ENCODE assay signal across 18 cellular contexts in genomic region chr13:29893438-29893837, GRCh38.
"Had no signal": no experiment of that assay in that cellular context is flagged by ENCODE, and none has a peak within 500 bp of the region (broad histone marks: within the 10 kb centered on the region; RNA-seq: fewer than 3 reads in every experiment).

No MANE protein-coding gene starts in this region.

- H3K4me3 ChIP-seq: coronary artery, gastrocnemius medialis, thoracic aorta, vagina had no signal

- H3K9me3 ChIP-seq: gastrocnemius medialis, thoracic aorta, vagina had no signal

- H3K27ac ChIP-seq: coronary artery, gastrocnemius medialis, thoracic aorta, vagina had no signal

- H3K4me1 ChIP-seq: gastrocnemius medialis, vagina had no signal

- DNase-seq: activated CD4-positive, alpha-beta T cell treated with anti-CD3 and anti-CD28 coated beads for 4 hours; activated CD4-positive, alpha-beta T cell treated with anti-CD3 and anti-CD28 coated beads, Interleukin-2, amount 50 U/mL, for 48 hours; activated CD4-positive, CD25-positive, alpha-beta regulatory T cell; activated CD8-positive, alpha-beta memory T cell treated with anti-CD3 and anti-CD28 coated beads, Interleukin-2, amount 50 U/mL, for 48 hours; activated naive CD4-positive, alpha-beta T cell; activated naive CD8-positive, alpha-beta T cell treated with anti-CD3 and anti-CD28 coated beads, Interleukin-2, amount 10 ng/mL, durations not matched to agents 7 days and 5 days; activated T-cell treated with anti-CD3 and anti-CD28 coated beads, Interleukin-2, amount 50 U/mL, for 4 hours; amygdala; cerebellar nuclear complex; gastrocnemius medialis; hypothalamus; midbrain; stimulated activated CD4-positive, alpha-beta T cell treated with anti-CD3 and anti-CD28 coated beads, Interleukin-4, amount 100 ng/mL, for 24 hours; stimulated activated naive CD4-positive, alpha-beta T cell treated with Interleukin-2 at 50 U/mL for 16 hours had no signal

- ATAC-seq: activated T-cell treated with anti-CD3 and anti-CD28 coated beads, Interleukin-2, amount 50 U/mL, for 4 hours; gastrocnemius medialis; natural killer cell treated with Interleukin-12 subunit alpha and Interleukin-12 subunit beta and Interleukin-15 and Interleukin-18, amount 100 ng/mL, for 72 hours had no signal

- H3K27me3 ChIP-seq: gastrocnemius medialis, vagina had no signal

- H3K36me3 ChIP-seq: gastrocnemius medialis, thoracic aorta, vagina had no signal
